8 cellular contexts compared by ENCODE assay signal in the genomic region with DNA sequence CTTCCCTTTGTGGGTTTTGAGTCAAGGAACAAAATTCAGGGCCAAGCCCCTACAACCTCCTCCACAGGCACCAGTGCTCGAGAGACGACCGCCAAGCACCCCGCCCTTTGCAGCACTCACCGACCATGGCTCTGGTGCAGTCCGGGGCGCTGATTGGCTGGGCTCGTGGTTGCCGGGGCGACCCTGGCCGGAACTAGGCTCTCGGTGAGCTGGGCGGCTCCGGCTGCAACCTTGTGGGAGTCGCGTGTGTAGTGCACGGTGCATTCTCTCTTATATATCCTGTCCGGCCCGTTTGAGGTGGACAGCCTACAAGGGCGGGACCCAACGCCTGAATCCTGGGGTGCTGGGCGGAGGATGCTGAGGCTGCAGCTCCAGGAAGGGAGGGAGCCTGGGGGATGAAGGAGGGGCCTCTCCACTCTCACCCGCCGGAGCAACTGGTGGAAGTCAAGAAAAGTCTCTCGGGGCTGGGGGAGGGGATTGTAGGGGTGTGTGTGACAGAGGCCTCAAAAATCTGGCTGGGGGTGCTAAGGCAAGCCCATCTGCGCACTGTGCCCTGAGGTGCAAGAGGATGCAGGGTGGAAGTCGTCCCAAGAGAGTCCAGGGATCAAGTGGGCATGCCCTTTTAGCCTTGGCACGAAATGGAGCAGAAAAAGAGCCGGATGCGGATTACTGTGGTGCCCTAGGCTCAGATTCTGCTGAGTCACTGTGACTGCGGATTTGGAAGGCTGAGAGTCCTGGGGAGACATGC. TPM values are rescaled to one million over a fixed set of nuclear protein-coding genes. Genes with fewer than 3 reads are reported as not detected.
A peak's percentile ranks its signal among the peaks of the same experiment; 100 is the strongest.
DNase-seq lines count a peak whose midpoint lies in the region; ATAC-seq and TF ChIP-seq lines count a peak whose summit lies in the region.

A gene (minus strand): TSS at position 248 of the 748 bp plus-strand sequence. CDS start 121 bp downstream, at position 127.

- H3K27me3 Mint-ChIP-seq in progenitor cell of endocrine pancreas, result no peaks in the 10 kb centered on the region

- ATAC-seq in HG02588 (IDR thresholded peaks at IDR 0.05; ENCODE audit: unreplicated experiment) (peak; percentile 98), left cardiac atrium (peak; percentile 97 to 99)

- H3K4me3 Mint-ChIP-seq in progenitor cell of endocrine pancreas (ENCODE audit: low read depth), result peak within 1 kb of the TSS; percentile 85

- peaks cover 7% of the 10 kb centered on the region for H3K36me3 Mint-ChIP-seq in progenitor cell of endocrine pancreas (ENCODE audit: insufficient read depth)

- intact Hi-C loops in T-helper 1 cell treated with Interleukin-12 subunit alpha and Interleukin-12 subunit beta and Interleukin-4 antibody, amounts not matched to agents 30 ng/mL and 1 ng/mL, for 36 hours (cut with micrococcal nuclease), result loop anchor here (1.0 to 2.0 kb wide), 6 partner anchors 17 to 340 kb away; a partner anchor contains a TSS
- intact Hi-C loops in left cardiac atrium (cut with DNase I), result no loop called here

- DNase-seq in GM10266 (ENCODE audit: extremely low spot score) (peak; percentile 90), NCI-H1105 (lab: John Stamatoyannopoulos, UW) (peak; percentile 81), amniotic epithelial cell (ENCODE audit: low read depth) (peak; percentile 96), left cardiac atrium (peak; percentile 95), progenitor cell of endocrine pancreas (ENCODE audit: low spot score, unreplicated experiment) (peak; percentile 90), ureter (ENCODE audit: low spot score) (peak; percentile 95)

- H3K9me3 Mint-ChIP-seq in progenitor cell of endocrine pancreas (ENCODE audit: low read depth), result no peaks in the 10 kb centered on the region

- H3K4me1 Mint-ChIP-seq in progenitor cell of endocrine pancreas (ENCODE audit: low read depth), result peaks cover 49% of the 10 kb centered on the region

- TF ChIP-seq CTCF in GM10266 (IDR thresholded peaks at IDR 0.05; ENCODE audit: control insufficient read depth, insufficient read depth, low read depth, missing control alignments) (no peak), progenitor cell of endocrine pancreas (IDR thresholded peaks at IDR 0.05; ENCODE audit: unreplicated experiment) (no peak)

- peak within 1 kb of the TSS; percentile 100 for H3K27ac Mint-ChIP-seq in progenitor cell of endocrine pancreas

RNA-seq across cellular contexts. Expression of the gene that starts here (rescaled TPM):
- 22.8 and 28.2 TPM in 2 replicates for total RNA-seq in T-helper 1 cell treated with Interleukin-12 subunit alpha and Interleukin-12 subunit beta and Interleukin-4 antibody, amounts not matched to agents 30 ng/mL and 1 ng/mL, for 36 hours
- 10 to 100 TPM; 36.3 to 50.6 TPM for total RNA-seq in left cardiac atrium
- 175 and 183 TPM in 2 replicates for total RNA-seq in progenitor cell of endocrine pancreas
- 31.3 TPM for total RNA-seq in ureter

Comparison
In these comparisons a context has a peak if more than half of its experiments do, and no peak if none do; other contexts are left out.
1. Peak in every context shown above with its lines: DNase-seq and ATAC-seq.